25 cellular contexts compared by ENCODE assay signal in the genomic region with DNA sequence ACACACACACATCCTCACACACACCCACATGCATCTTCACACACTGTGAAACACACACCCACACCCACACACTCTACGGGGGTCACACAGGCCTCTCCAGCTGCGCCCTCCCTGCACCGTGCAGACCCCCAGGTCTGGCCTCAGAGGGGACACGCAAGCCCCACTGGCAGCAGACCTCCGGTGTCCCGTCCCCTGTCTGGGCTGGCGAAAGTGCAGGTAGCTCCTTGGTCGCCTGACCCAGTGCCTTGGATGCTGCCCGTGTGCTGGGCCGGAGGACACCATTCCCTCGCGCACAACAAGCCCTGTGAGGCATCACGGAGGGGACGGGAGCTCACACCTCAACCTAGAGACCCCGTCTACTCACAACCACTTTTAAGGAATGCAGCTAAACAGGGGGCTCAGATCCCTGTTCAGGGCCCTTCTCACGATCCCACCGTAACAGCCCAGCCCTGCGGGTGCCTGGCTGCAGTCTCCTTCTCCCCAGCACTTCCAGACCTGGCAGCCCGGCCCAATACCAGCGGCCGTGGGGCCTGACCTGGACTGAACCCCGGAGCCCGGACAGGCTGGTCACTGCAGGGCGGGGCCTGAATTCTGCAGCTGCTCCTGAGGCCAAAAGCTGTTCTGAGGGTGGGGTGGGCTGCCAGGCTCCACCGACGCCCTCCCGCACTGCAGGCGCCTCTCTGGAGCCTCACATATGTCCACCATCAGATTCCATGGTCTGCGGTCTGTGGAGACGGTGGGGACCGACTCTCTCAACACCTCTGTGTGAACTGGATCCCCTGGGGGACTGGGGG. TPM values are rescaled to one million over a fixed set of nuclear protein-coding genes. Genes with fewer than 3 reads are reported as not detected.
"Had no signal": no experiment of that assay in that cellular context is flagged by ENCODE, and none has a peak within 500 bp of the region (broad histone marks: within the 10 kb centered on the region; RNA-seq: fewer than 3 reads in every experiment).

No MANE protein-coding gene starts in this region.

- H3K4me1 Mint-ChIP-seq: activated naive CD4-positive, alpha-beta T cell treated with anti-CD3 and anti-CD28 coated beads, Interleukin-2, amount 10 ng/mL, durations not matched to agents 7 days and 5 days; T-helper 17 cell had no signal

- ATAC-seq: left lobe of liver; lower lobe of right lung; naive thymus-derived CD8-positive, alpha-beta T cell; right lobe of liver; T-helper 17 cell had no signal

- H3K4me3 Mint-ChIP-seq: activated CD4-positive, alpha-beta memory T cell treated with anti-CD3 and anti-CD28 coated beads for 36 hours; activated naive CD4-positive, alpha-beta T cell treated with anti-CD3 and anti-CD28 coated beads, Interleukin-2, amount 10 ng/mL, durations not matched to agents 7 days and 5 days; activated T-cell treated with anti-CD3 and anti-CD28 coated beads, Interleukin-2, amount 50 U/mL, for 72 hours; naive thymus-derived CD8-positive, alpha-beta T cell; T-helper 17 cell had no signal

- DNase-seq: activated CD4-positive, alpha-beta memory T cell treated with anti-CD3 and anti-CD28 coated beads for 36 hours; activated CD4-positive, alpha-beta T cell treated with anti-CD3 and anti-CD28 coated beads for 4 hours; activated CD4-positive, CD25-positive, alpha-beta regulatory T cell; activated effector memory CD4-positive, alpha-beta T cell treated with anti-CD3 and anti-CD28 coated beads, Interleukin-2, amount 50 U/mL, for 16 hours; activated naive CD4-positive, alpha-beta T cell treated with anti-CD3 and anti-CD28 coated beads, Interleukin-2, amount 10 ng/mL, durations not matched to agents 7 days and 5 days; amygdala; cerebellar nuclear complex; cortex of kidney; head of caudate nucleus; lower lobe of right lung; mesendoderm; naive thymus-derived CD8-positive, alpha-beta T cell; right lobe of liver; stimulated activated CD4-positive, alpha-beta T cell treated with anti-CD3 and anti-CD28 coated beads, Interleukin-2, amount 100 ng/mL, for 48 hours; stimulated activated CD8-positive, alpha-beta memory T cell treated with anti-CD3 and anti-CD28 coated beads, Interleukin-4, amount 100 ng/mL, for 48 hours; stimulated activated naive CD4-positive, alpha-beta T cell; substantia nigra; T-helper 17 cell; thyroid gland had no signal

- H3K27me3 ChIP-seq: right lobe of liver, thyroid gland had no signal

- FAIRE-seq: frontal cortex had no signal

- H3K9me3 Mint-ChIP-seq: activated CD4-positive, alpha-beta memory T cell treated with anti-CD3 and anti-CD28 coated beads for 36 hours; activated naive CD4-positive, alpha-beta T cell treated with anti-CD3 and anti-CD28 coated beads, Interleukin-2, amount 10 ng/mL, durations not matched to agents 7 days and 5 days; naive thymus-derived CD8-positive, alpha-beta T cell had no signal

- H3K9ac ChIP-seq: parathyroid adenoma had no signal

- H3K4me3 ChIP-seq: lower lobe of right lung, right lobe of liver, smooth muscle cell, thyroid gland had no signal

- H3K27ac ChIP-seq: lower lobe of right lung, neutrophil, parathyroid adenoma, right lobe of liver, thyroid gland had no signal

- H3K9me3 ChIP-seq: lower lobe of right lung, neutrophil, right lobe of liver, thyroid gland had no signal

- H3K27ac Mint-ChIP-seq: activated CD4-positive, alpha-beta memory T cell treated with anti-CD3 and anti-CD28 coated beads for 36 hours; activated naive CD4-positive, alpha-beta T cell treated with anti-CD3 and anti-CD28 coated beads, Interleukin-2, amount 10 ng/mL, durations not matched to agents 7 days and 5 days; activated T-cell treated with anti-CD3 and anti-CD28 coated beads, Interleukin-2, amount 50 U/mL, for 72 hours; T-helper 17 cell had no signal

- H3K27me3 Mint-ChIP-seq: activated CD4-positive, alpha-beta memory T cell treated with anti-CD3 and anti-CD28 coated beads for 36 hours; T-helper 17 cell had no signal

- H3K4me1 ChIP-seq: parathyroid adenoma, right lobe of liver, thyroid gland had no signal

- H3K36me3 ChIP-seq: lower lobe of right lung, neutrophil, right lobe of liver, thyroid gland had no signal

RNA-seq across cellular contexts. Expression of gene FZD10, which starts 42.1 kb away (rescaled TPM):
- total RNA-seq: activated CD4-positive, alpha-beta memory T cell treated with anti-CD3 and anti-CD28 coated beads for 36 hours; activated T-cell treated with anti-CD3 and anti-CD28 coated beads, Interleukin-2, amount 50 U/mL, for 72 hours; left lobe of liver; naive thymus-derived CD8-positive, alpha-beta T cell; right lobe of liver; T-helper 17 cell had no signal
- polyA plus RNA-seq: naive thymus-derived CD8-positive, alpha-beta T cell had no signal
